13 cellular contexts compared by ENCODE assay signal in genomic region chr9:94941211-94941875, GRCh38.
A peak's percentile ranks its signal among the peaks of the same experiment; 100 is the strongest.
DNase-seq lines count a peak whose midpoint lies in the region; ATAC-seq lines count a peak whose summit lies in the region.
"Had no signal": no experiment of that assay in that cellular context is flagged by ENCODE, and none has a peak within 500 bp of the region (broad histone marks: within the 10 kb centered on the region; RNA-seq: fewer than 3 reads in every experiment).

No MANE protein-coding gene starts in this region.

- DNase-seq in Right ventricle myocardium superior (no peak), cardiac septum (ENCODE audit: low spot score) (no peak), Karpas-422 (no peak), T-helper 9 cell (no peak), MV-4-11 (lab: John Stamatoyannopoulos, UW) (no peak)
- no peak for DNase-seq in activated naive CD4-positive, alpha-beta T cell treated with anti-CD3 and anti-CD28 coated beads, Interleukin-2, amount 50 U/mL, for 16 hours
- DNase-seq: activated B cell treated with CpG ODN at 0.5 μM for 24 hours; activated effector memory CD4-positive, alpha-beta T cell treated with anti-CD3 and anti-CD28 coated beads, Interleukin-2, amount 50 U/mL, for 16 hours; effector CD4-positive, alpha-beta T cell had no signal

- H3K4me2 ChIP-seq in Karpas-422 (ENCODE audit: low read depth, low read length, poor library complexity, severe bottlenecking) = no peak overlapping the region

- H2AFZ ChIP-seq in Karpas-422 (ENCODE audit: low read length) = no peak overlapping the region

- peak; percentile 42 for ATAC-seq in Right ventricle myocardium superior (ENCODE audit: poor library complexity)

- H3K79me2 ChIP-seq in Karpas-422 (ENCODE audit: low read length) = no peaks in the 10 kb centered on the region

- no peak overlapping the region for H3K9ac ChIP-seq in endocrine pancreas (ENCODE audit: control insufficient read depth, insufficient read depth, low read length)
- H3K9ac ChIP-seq in mucosa of rectum (ENCODE audit: low read depth in 1 of 2, low read length in 2 of 2) = no peak overlapping the region
- H3K9ac ChIP-seq in Karpas-422 (ENCODE audit: low read length) = no peak overlapping the region

- H3K27ac ChIP-seq in mucosa of rectum (ENCODE audit: low read depth in 2 of 2, low read length in 2 of 2) = peak overlapping the region; percentile 61
- H3K27ac ChIP-seq in Karpas-422 (ENCODE audit: low read length) = no peak overlapping the region
- H3K27ac ChIP-seq: HL-60, neutrophil had no signal

- no peaks in the 10 kb centered on the region for H4K20me1 ChIP-seq in Karpas-422 (ENCODE audit: insufficient read depth, low read depth, low read length)

- intact Hi-C loops in Right ventricle myocardium superior (cut with DNase I) = no loop called here
- intact Hi-C loops in cardiac septum (cut with DNase I) = no loop called here

- no peaks in the 10 kb centered on the region for H3K36me3 ChIP-seq in endocrine pancreas (ENCODE audit: control insufficient read depth, insufficient read depth, low read length)
- H3K36me3 ChIP-seq in mucosa of rectum (ENCODE audit: control insufficient read depth in 2 of 2, insufficient read depth in 2 of 2, low read length in 2 of 2) = no peaks in the 10 kb centered on the region
- no peaks in the 10 kb centered on the region for H3K36me3 ChIP-seq in Karpas-422 (ENCODE audit: insufficient read depth, low read length)
- H3K36me3 ChIP-seq: neutrophil had no signal

- H3K9me2 ChIP-seq in Karpas-422 (replicated peaks; ENCODE audit: insufficient read depth, low read length) = no peaks in the 10 kb centered on the region

- H3K27me3 ChIP-seq in endocrine pancreas (ENCODE audit: control insufficient read depth, insufficient read depth, low read length) = no peaks in the 10 kb centered on the region
- H3K27me3 ChIP-seq in mucosa of rectum (ENCODE audit: control insufficient read depth in 2 of 2, insufficient read depth in 2 of 2, low read length in 2 of 2) = no peaks in the 10 kb centered on the region
- H3K27me3 ChIP-seq in Karpas-422 (ENCODE audit: low read length) = no peaks in the 10 kb centered on the region
- H3K27me3 ChIP-seq: neutrophil had no signal

- H3K9me3 ChIP-seq in endocrine pancreas (ENCODE audit: control insufficient read depth, low read length) (no peaks in the 10 kb centered on the region), mucosa of rectum (ENCODE audit: control insufficient read depth in 2 of 2, low read length in 2 of 2) (no peaks in the 10 kb centered on the region), Karpas-422 (ENCODE audit: low read length) (no peaks in the 10 kb centered on the region)
- H3K9me3 ChIP-seq: neutrophil had no signal

- H3K4me3 ChIP-seq in endocrine pancreas (ENCODE audit: control insufficient read depth, insufficient read depth, low read length) (peak overlapping the region; percentile 9), mucosa of rectum (ENCODE audit: low read length in 2 of 2) (peak overlapping the region in 1 of 2 donors; percentile 17), Karpas-422 (ENCODE audit: low read length) (no peak overlapping the region)

- H3K4me1 ChIP-seq in endocrine pancreas (ENCODE audit: control insufficient read depth, insufficient read depth, low read length) (peaks cover 33% of the 10 kb centered on the region), mucosa of rectum (ENCODE audit: control insufficient read depth in 2 of 2, insufficient read depth in 2 of 2, low read length in 2 of 2) (peaks cover 8 to 22% of the 10 kb centered on the region in 2 donors), Karpas-422 (ENCODE audit: low read length) (no peaks in the 10 kb centered on the region)
